In the genomic region with DNA sequence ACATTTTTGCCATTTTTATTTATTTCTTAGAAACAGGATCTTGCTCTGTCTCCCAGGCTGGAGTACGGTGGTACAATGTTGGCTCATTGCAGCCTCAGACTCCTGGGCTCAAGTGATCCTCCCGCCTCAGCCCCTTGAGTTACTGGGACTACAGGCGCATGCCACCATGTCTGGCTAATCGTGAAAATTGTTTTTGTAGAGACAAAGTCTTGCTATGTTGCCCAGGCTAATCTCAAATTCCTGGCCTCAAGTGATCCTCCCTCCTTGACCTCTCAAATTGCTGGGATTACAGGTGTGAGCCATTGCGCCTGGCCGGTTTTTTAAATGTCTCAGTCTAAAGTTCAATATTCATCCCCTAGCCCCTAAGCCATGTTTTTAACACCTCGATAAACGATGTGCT, we compare ENCODE assay signal across 17 cellular contexts.
"Had no signal": no experiment of that assay in that cellular context is flagged by ENCODE, and none has a peak within 500 bp of the region (broad histone marks: within the 10 kb centered on the region; RNA-seq: fewer than 3 reads in every experiment).

No MANE protein-coding gene starts in this region.

- DNase-seq: activated CD4-positive, alpha-beta T cell treated with anti-CD3 and anti-CD28 coated beads, Interleukin-2, amount 10 ng/mL, durations not matched to agents 24 days and 14 days; activated CD4-positive, CD25-positive, alpha-beta regulatory T cell; activated gamma-delta T cell; activated naive CD8-positive, alpha-beta T cell treated with anti-CD3 and anti-CD28 coated beads, Interleukin-2, amount 10 ng/mL, durations not matched to agents 7 days and 5 days; aorta; effector memory CD4-positive, alpha-beta T cell; foreskin keratinocyte; head of caudate nucleus; immature natural killer cell; ovary; SJCRH30; stimulated activated CD4-positive, alpha-beta T cell treated with anti-CD3 and anti-CD28 coated beads, Interleukin-12 subunit alpha, Interleukin-12 subunit beta, amount 100 ng/mL, for 4 hours; stimulated activated CD4-positive, alpha-beta T cell treated with anti-CD3 and anti-CD28 coated beads, Interleukin-2, amount 100 ng/mL, for 24 hours; stimulated activated naive CD4-positive, alpha-beta T cell; upper lobe of left lung had no signal

- H3K36me3 ChIP-seq: neural progenitor cell, ovary, SJCRH30, upper lobe of left lung had no signal

- H3K4me3 ChIP-seq: neural progenitor cell, ovary, SJCRH30, upper lobe of left lung had no signal

- H3K9me3 ChIP-seq: ovary, SJCRH30, upper lobe of left lung had no signal

- H3K9me3 Mint-ChIP-seq: activated CD4-positive, alpha-beta T cell treated with anti-CD3 and anti-CD28 coated beads, Interleukin-2, amount 10 ng/mL, durations not matched to agents 24 days and 14 days; activated naive CD8-positive, alpha-beta T cell treated with anti-CD3 and anti-CD28 coated beads, Interleukin-2, amount 10 ng/mL, durations not matched to agents 7 days and 5 days; dendritic cell treated with granulocyte-macrophage colony-stimulating factor and Interleukin-4, amounts not matched to agents 40 ng/mL and 50 ng/mL, for 4 days; immature natural killer cell; neural progenitor cell had no signal

- H3K9ac ChIP-seq: neural progenitor cell had no signal

- H3K27ac ChIP-seq: foreskin keratinocyte, neural progenitor cell, ovary, SJCRH30, upper lobe of left lung had no signal

- H3K27me3 Mint-ChIP-seq: activated CD4-positive, alpha-beta T cell treated with anti-CD3 and anti-CD28 coated beads, Interleukin-2, amount 10 ng/mL, durations not matched to agents 24 days and 14 days; activated naive CD8-positive, alpha-beta T cell treated with anti-CD3 and anti-CD28 coated beads, Interleukin-2, amount 10 ng/mL, durations not matched to agents 7 days and 5 days; dendritic cell treated with granulocyte-macrophage colony-stimulating factor and Interleukin-4, amounts not matched to agents 40 ng/mL and 50 ng/mL, for 4 days had no signal

- H3K27me3 ChIP-seq: foreskin keratinocyte, neural progenitor cell, ovary, SJCRH30, upper lobe of left lung had no signal

- ATAC-seq: foreskin keratinocyte had no signal

- H3K4me2 ChIP-seq: neural progenitor cell had no signal

- H3K27ac Mint-ChIP-seq: activated naive CD8-positive, alpha-beta T cell treated with anti-CD3 and anti-CD28 coated beads, Interleukin-2, amount 10 ng/mL, durations not matched to agents 7 days and 5 days; dendritic cell treated with granulocyte-macrophage colony-stimulating factor and Interleukin-4, amounts not matched to agents 40 ng/mL and 50 ng/mL, for 4 days; neural progenitor cell had no signal

- H2AFZ ChIP-seq: neural progenitor cell had no signal

- H3K4me3 Mint-ChIP-seq: activated CD4-positive, alpha-beta T cell treated with anti-CD3 and anti-CD28 coated beads, Interleukin-2, amount 10 ng/mL, durations not matched to agents 24 days and 14 days; activated naive CD8-positive, alpha-beta T cell treated with anti-CD3 and anti-CD28 coated beads, Interleukin-2, amount 10 ng/mL, durations not matched to agents 7 days and 5 days; dendritic cell treated with granulocyte-macrophage colony-stimulating factor and Interleukin-4, amounts not matched to agents 40 ng/mL and 50 ng/mL, for 4 days; immature natural killer cell; neural progenitor cell had no signal

- H3K36me3 Mint-ChIP-seq: neural progenitor cell had no signal

- H3K4me1 ChIP-seq: foreskin keratinocyte, SJCRH30, upper lobe of left lung had no signal
